In the genomic region with DNA sequence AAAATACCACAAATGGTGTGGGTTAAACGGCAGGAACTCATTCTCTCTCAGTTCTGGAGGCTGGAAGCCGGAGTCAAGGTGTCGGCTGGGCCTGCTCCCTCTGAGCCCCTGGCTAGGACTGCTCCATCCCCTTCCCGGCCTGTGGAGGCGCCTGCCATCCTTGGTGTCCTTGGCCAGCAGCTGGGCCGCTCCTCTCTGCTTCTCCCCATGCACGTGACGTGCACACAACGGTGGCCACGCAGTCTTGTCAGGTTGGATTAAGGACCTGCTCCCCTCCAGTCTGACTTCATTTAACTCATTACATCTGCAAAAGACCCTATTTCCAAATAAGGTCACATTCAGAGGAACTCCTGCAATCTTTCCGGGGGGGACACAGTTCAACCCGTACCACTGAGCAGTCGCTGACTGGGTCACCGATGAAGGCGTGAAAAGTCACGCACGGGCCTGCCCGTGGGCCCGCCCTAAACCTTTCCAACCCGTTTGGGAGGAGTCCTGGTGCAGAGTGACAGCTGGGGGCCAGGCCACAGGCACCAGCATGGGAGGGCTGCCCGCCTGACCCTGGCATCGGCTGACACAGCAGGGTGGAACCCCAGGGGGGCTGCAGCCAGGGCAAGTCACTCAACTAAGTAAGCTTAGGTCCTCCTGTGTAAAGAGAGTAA, we compare ENCODE assay signal across 22 cellular contexts.
"Had no signal": no experiment of that assay in that cellular context is flagged by ENCODE, and none has a peak within 500 bp of the region (broad histone marks: within the 10 kb centered on the region; RNA-seq: fewer than 3 reads in every experiment).

No MANE protein-coding gene starts in this region.

- ATAC-seq: activated CD8-positive, alpha-beta T cell treated with anti-CD3 and anti-CD28 coated beads for 36 hours; activated naive CD4-positive, alpha-beta T cell treated with anti-CD3 and anti-CD28 coated beads, Interleukin-2, amount 50 U/mL, for 72 hours; naive thymus-derived CD4-positive, alpha-beta T cell had no signal

- H3K27me3 Mint-ChIP-seq: activated CD8-positive, alpha-beta T cell treated with anti-CD3 and anti-CD28 coated beads for 36 hours; naive thymus-derived CD4-positive, alpha-beta T cell had no signal

- H3K9me3 ChIP-seq: adrenal gland, breast epithelium, esophagus squamous epithelium, stomach, upper lobe of left lung had no signal

- H3K4me1 ChIP-seq: adrenal gland, breast epithelium, upper lobe of left lung had no signal

- H3K36me3 ChIP-seq: adrenal gland, breast epithelium, esophagus squamous epithelium, stomach, upper lobe of left lung had no signal

- H3K36me3 Mint-ChIP-seq: activated naive CD4-positive, alpha-beta T cell treated with anti-CD3 and anti-CD28 coated beads, Interleukin-2, amount 50 U/mL, for 72 hours; immature natural killer cell; naive thymus-derived CD4-positive, alpha-beta T cell had no signal

- H3K27ac ChIP-seq: adrenal gland, breast epithelium, esophagus squamous epithelium, skin epidermis, stomach, upper lobe of left lung had no signal

- H3K27ac Mint-ChIP-seq: activated CD4-positive, alpha-beta T cell treated with anti-CD3 and anti-CD28 coated beads, Interleukin-2, amount 10 ng/mL, durations not matched to agents 24 days and 14 days; activated CD8-positive, alpha-beta T cell treated with anti-CD3 and anti-CD28 coated beads for 36 hours; immature natural killer cell; naive thymus-derived CD4-positive, alpha-beta T cell; progenitor cell of endocrine pancreas had no signal

- H3K27me3 ChIP-seq: breast epithelium, upper lobe of left lung had no signal

- H3K4me3 Mint-ChIP-seq: activated CD4-positive, alpha-beta T cell treated with anti-CD3 and anti-CD28 coated beads, Interleukin-2, amount 10 ng/mL, durations not matched to agents 24 days and 14 days; activated CD8-positive, alpha-beta T cell treated with anti-CD3 and anti-CD28 coated beads for 36 hours; immature natural killer cell; naive thymus-derived CD4-positive, alpha-beta T cell had no signal

- DNase-seq: activated CD4-positive, alpha-beta T cell treated with anti-CD3 and anti-CD28 coated beads, Interleukin-2, amount 10 ng/mL, durations not matched to agents 24 days and 14 days; activated CD8-positive, alpha-beta T cell treated with anti-CD3 and anti-CD28 coated beads for 36 hours; activated gamma-delta T cell; activated T-cell treated with anti-CD3 and anti-CD28 coated beads, Interleukin-2, amount 50 U/mL, for 48 hours; adrenal gland; cerebellar nuclear complex; effector CD8-positive, alpha-beta T cell; esophagus squamous epithelium; immature natural killer cell; mesenchymal stem cell; naive thymus-derived CD4-positive, alpha-beta T cell; nucleus accumbens; right cardiac atrium; stimulated activated CD4-positive, alpha-beta T cell treated with anti-CD3 and anti-CD28 coated beads, Interleukin-15, amount 100 ng/mL, for 24 hours; stimulated activated CD4-positive, alpha-beta T cell treated with anti-CD3 and anti-CD28 coated beads, Interleukin-2, amount 100 ng/mL, for 48 hours; T1000 had no signal

- H3K9me3 Mint-ChIP-seq: activated CD4-positive, alpha-beta T cell treated with anti-CD3 and anti-CD28 coated beads, Interleukin-2, amount 10 ng/mL, durations not matched to agents 24 days and 14 days; activated CD8-positive, alpha-beta T cell treated with anti-CD3 and anti-CD28 coated beads for 36 hours; activated naive CD4-positive, alpha-beta T cell treated with anti-CD3 and anti-CD28 coated beads, Interleukin-2, amount 50 U/mL, for 72 hours; immature natural killer cell; naive thymus-derived CD4-positive, alpha-beta T cell had no signal

- H3K4me1 Mint-ChIP-seq: activated CD4-positive, alpha-beta T cell treated with anti-CD3 and anti-CD28 coated beads, Interleukin-2, amount 10 ng/mL, durations not matched to agents 24 days and 14 days; immature natural killer cell had no signal

- H3K4me3 ChIP-seq: adrenal gland, breast epithelium, esophagus squamous epithelium, skin epidermis, stomach, upper lobe of left lung had no signal
